2 cellular contexts compared by ENCODE assay signal in genomic region chr16:14490281-14490680, GRCh38.
A peak's percentile ranks its signal among the peaks of the same experiment; 100 is the strongest.
TF ChIP-seq lines count a peak whose summit lies in the region.

No MANE protein-coding gene starts in this region.

TF ChIP-seq in K562, 482 proteins besides CTCF, POLR2A, EP300 and RAD21:
- TF ChIP-seq CBFA2T3 (IDR thresholded peaks at IDR 0.05) (peak; percentile 43; the same call in 1 of the 2 replicates), ZNF224 (CRISPR knock-in tag; IDR thresholded peaks at IDR 0.05) (no peak), CBFA2T2 (conservative IDR thresholded peaks at IDR 0.05) (0 out of 2 replicates have a peak, but pooled peaks have one; percentile 5), ZNF717 (CRISPR knock-in tag; IDR thresholded peaks at IDR 0.05) (no peak)

TF ChIP-seq in HepG2, 621 proteins besides CTCF, POLR2A, EP300 and RAD21:
- no peak for TF ChIP-seq IKZF1 (IDR thresholded peaks at IDR 0.05)
- TF ChIP-seq ZNF609 (CRISPR knock-in tag; IDR thresholded peaks at IDR 0.05; ENCODE audit: borderline replicate concordance): no peak
- TF ChIP-seq EEA1 (CRISPR knock-in tag; IDR thresholded peaks at IDR 0.05; ENCODE audit: borderline replicate concordance): 0 out of 2 replicates have a peak, but pooled peaks have one; percentile 50
- TF ChIP-seq SPEN (CRISPR knock-in tag; IDR thresholded peaks at IDR 0.05; ENCODE audit: low read depth): peak; percentile 22; the same call in 1 of the 2 replicates
- TF ChIP-seq HOXD1 (CRISPR knock-in tag; IDR thresholded peaks at IDR 0.05): no peak
- 0 out of 2 replicates have a peak, but pooled peaks have one; percentile 43 for TF ChIP-seq IRF9 (CRISPR knock-in tag; IDR thresholded peaks at IDR 0.05; ENCODE audit: borderline replicate concordance)
